8 cellular contexts compared by ENCODE assay signal in the genomic region with DNA sequence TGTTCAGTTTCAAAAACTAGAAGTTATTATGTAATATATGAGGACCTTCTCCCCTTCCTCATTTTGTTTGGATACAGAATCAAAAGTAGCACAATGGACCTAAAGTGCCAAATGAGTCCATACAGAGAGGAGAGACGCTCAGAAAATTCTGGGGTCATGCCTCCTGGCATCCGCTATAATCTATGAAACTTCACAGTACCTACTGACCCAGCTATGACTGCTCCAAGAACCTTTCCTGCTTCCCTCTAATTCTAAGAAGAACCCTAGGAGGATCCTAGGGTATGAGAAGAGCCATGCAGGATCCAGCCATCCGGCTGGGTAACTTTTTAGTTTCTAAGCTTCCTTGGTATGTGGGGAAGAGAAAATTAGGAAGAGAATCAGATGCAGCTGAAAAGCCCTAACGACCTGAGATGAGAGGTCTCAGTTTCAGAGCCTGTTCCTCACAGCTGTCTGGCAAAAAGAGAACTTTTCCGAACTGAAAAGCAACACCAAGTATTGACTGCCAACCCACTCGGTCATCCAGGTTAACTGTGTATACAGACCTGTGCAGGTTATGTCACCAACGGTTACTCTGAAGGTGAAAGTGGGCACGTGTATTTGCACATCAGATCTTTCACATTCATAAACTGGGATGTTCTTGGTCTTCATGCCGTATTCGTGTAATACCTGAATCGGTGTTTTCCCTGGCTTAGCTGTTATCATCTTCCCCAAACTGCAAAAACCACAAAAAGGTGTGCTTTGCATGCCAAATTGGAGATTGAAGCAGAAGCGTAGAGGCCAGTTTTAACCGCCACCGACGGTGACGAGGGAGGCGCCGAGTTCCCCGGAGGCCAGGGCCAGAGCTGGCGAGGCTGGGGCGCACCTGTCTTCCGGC. TPM values are rescaled to one million over a fixed set of nuclear protein-coding genes. Genes with fewer than 3 reads are reported as not detected.
DNase-seq lines count a peak whose midpoint lies in the region; ATAC-seq lines count a peak whose summit lies in the region.

No MANE protein-coding gene starts in this region.

- peak; percentile 7 for DNase-seq in EH (ENCODE audit: low read depth)
- DNase-seq in activated CD8-positive, alpha-beta T cell treated with anti-CD3 and anti-CD28 coated beads, Interleukin-2, amount 10 ng/mL, durations not matched to agents 7 days and 5 days, result no peak
- DNase-seq in iPS DF 6.9 (ENCODE audit: low read depth, low spot score), result no peak
- DNase-seq in NCI-H1694 treated with DMSO at 0.1 percent for 48 hours (lab: John Stamatoyannopoulos, UW), result no peak
- no peak for DNase-seq in stimulated activated naive CD4-positive, alpha-beta T cell treated with Interleukin-2 at 50 U/mL for 16 hours (lab: John Stamatoyannopoulos, UW)

- POLR2A ChIA-PET in activated CD8-positive, alpha-beta T cell treated with anti-CD3 and anti-CD28 coated beads, Interleukin-2, amount 10 ng/mL, durations not matched to agents 7 days and 5 days (lab: Charles Lee), result interaction anchor here (1.0 to 3.5 kb wide), 6 partner anchors 9 to 52 kb away, joined by 3 to 32 read pairs (median 6); no protein-coding TSS in a partner anchor

- CTCF ChIA-PET in activated CD8-positive, alpha-beta T cell treated with anti-CD3 and anti-CD28 coated beads, Interleukin-2, amount 10 ng/mL, durations not matched to agents 7 days and 5 days (lab: Charles Lee), result interaction anchor here (1.0 to 11.1 kb wide), 7 partner anchors 22 to 74 kb away, joined by 4 to 83 read pairs (median 5); partner anchors contain the start of gene PLEKHA3

- H3K27ac Mint-ChIP-seq in activated CD8-positive, alpha-beta T cell treated with anti-CD3 and anti-CD28 coated beads, Interleukin-2, amount 10 ng/mL, durations not matched to agents 7 days and 5 days, result peak overlapping the region; percentile 93

- H3K27me3 ChIP-seq in iPS DF 6.9 (ENCODE audit: control insufficient read depth, insufficient read depth, low read length), result no peaks in the 10 kb centered on the region

- H3K27ac ChIP-seq in iPS DF 6.9 (ENCODE audit: low read length), result no peak overlapping the region
- H3K27ac ChIP-seq in skin epidermis, result peak overlapping the region; percentile 14 to 99 (median 98)

- H3K36me3 Mint-ChIP-seq in activated CD8-positive, alpha-beta T cell treated with anti-CD3 and anti-CD28 coated beads, Interleukin-2, amount 10 ng/mL, durations not matched to agents 7 days and 5 days (ENCODE audit: low read depth), result peaks cover 33% of the 10 kb centered on the region

- H3K4me1 ChIP-seq in iPS DF 6.9 (ENCODE audit: control insufficient read depth, insufficient read depth, low read length), result no peaks in the 10 kb centered on the region

- no CpG with 5 or more reads among the region's 22 CpGs for WGBS in iPS DF 6.9 (ENCODE audit: insufficient coverage, insufficient read length)

- peak overlapping the region; percentile 56 for H3K4me3 ChIP-seq in iPS DF 6.9 (ENCODE audit: low read length)
- H3K4me3 ChIP-seq in skin epidermis, result peak overlapping the region; percentile 73 to 95 (median 86)

- H3K36me3 ChIP-seq in iPS DF 6.9 (ENCODE audit: control insufficient read depth, insufficient read depth, low read length), result peaks cover 6% of the 10 kb centered on the region

- no peaks in the 10 kb centered on the region for H3K9me3 ChIP-seq in iPS DF 6.9 (ENCODE audit: control insufficient read depth, insufficient read depth, low read length)

- H3K4me3 Mint-ChIP-seq in activated CD8-positive, alpha-beta T cell treated with anti-CD3 and anti-CD28 coated beads, Interleukin-2, amount 10 ng/mL, durations not matched to agents 7 days and 5 days, result peak overlapping the region; percentile 88

- H3K4me1 Mint-ChIP-seq in activated CD8-positive, alpha-beta T cell treated with anti-CD3 and anti-CD28 coated beads, Interleukin-2, amount 10 ng/mL, durations not matched to agents 7 days and 5 days (ENCODE audit: low read depth), result peaks cover 30% of the 10 kb centered on the region

- no peaks in the 10 kb centered on the region for H3K9me3 Mint-ChIP-seq in activated CD8-positive, alpha-beta T cell treated with anti-CD3 and anti-CD28 coated beads, Interleukin-2, amount 10 ng/mL, durations not matched to agents 7 days and 5 days (ENCODE audit: insufficient read depth)

- H3K27me3 Mint-ChIP-seq in activated CD8-positive, alpha-beta T cell treated with anti-CD3 and anti-CD28 coated beads, Interleukin-2, amount 10 ng/mL, durations not matched to agents 7 days and 5 days (ENCODE audit: low read depth), result peaks cover 1% of the 10 kb centered on the region

- ATAC-seq in GM19438 (IDR thresholded peaks at IDR 0.05; ENCODE audit: low read depth, unreplicated experiment), result peak; percentile 47
- ATAC-seq in HG03439 (IDR thresholded peaks at IDR 0.05; ENCODE audit: unreplicated experiment), result peak; percentile 52
- no peak for ATAC-seq in activated CD8-positive, alpha-beta T cell treated with anti-CD3 and anti-CD28 coated beads, Interleukin-2, amount 10 ng/mL, durations not matched to agents 7 days and 5 days

RNA-seq across cellular contexts. Expression of gene PRKRA, which starts 1.0 kb away (rescaled TPM):
- total RNA-seq in activated CD8-positive, alpha-beta T cell treated with anti-CD3 and anti-CD28 coated beads, Interleukin-2, amount 10 ng/mL, durations not matched to agents 7 days and 5 days, result 10 to 100 TPM; 41.2 to 41.8 TPM

RNA-seq across cellular contexts. Expression of gene PJVK, which starts 1.2 kb away (rescaled TPM):
- total RNA-seq in activated CD8-positive, alpha-beta T cell treated with anti-CD3 and anti-CD28 coated beads, Interleukin-2, amount 10 ng/mL, durations not matched to agents 7 days and 5 days, result under 1 TPM; 0.50 to 0.99 TPM

RNA-seq across cellular contexts. Expression of gene FKBP7, which starts 28.5 kb away (rescaled TPM):
- 1 to 10 TPM; 2.6 to 3.6 TPM for total RNA-seq in activated CD8-positive, alpha-beta T cell treated with anti-CD3 and anti-CD28 coated beads, Interleukin-2, amount 10 ng/mL, durations not matched to agents 7 days and 5 days

RNA-seq across cellular contexts. Expression of gene PLEKHA3, which starts 30.3 kb away (rescaled TPM):
- total RNA-seq in activated CD8-positive, alpha-beta T cell treated with anti-CD3 and anti-CD28 coated beads, Interleukin-2, amount 10 ng/mL, durations not matched to agents 7 days and 5 days, result 10 to 100 TPM; 22.3 to 23.1 TPM
